In genomic region chr22:17057959-17058814, GRCh38 we compare ENCODE assay signal across 1 cellular context.
TF ChIP-seq lines count a peak whose summit lies in the region.

No MANE protein-coding gene starts in this region.

TF ChIP-seq in WTC11, 78 proteins besides CTCF, POLR2A, EP300 and RAD21 (continued from another document):
- TF ChIP-seq ATF3 (CRISPR knock-in tag; conservative IDR thresholded peaks at IDR 0.05): no peak
- no peak for TF ChIP-seq ZBTB21 (CRISPR knock-in tag; IDR thresholded peaks at IDR 0.05; ENCODE audit: borderline replicate concordance)
- TF ChIP-seq AFF4 (CRISPR knock-in tag; IDR thresholded peaks at IDR 0.05; ENCODE audit: borderline replicate concordance): no peak
